36 cellular contexts compared by ENCODE assay signal in the genomic region with DNA sequence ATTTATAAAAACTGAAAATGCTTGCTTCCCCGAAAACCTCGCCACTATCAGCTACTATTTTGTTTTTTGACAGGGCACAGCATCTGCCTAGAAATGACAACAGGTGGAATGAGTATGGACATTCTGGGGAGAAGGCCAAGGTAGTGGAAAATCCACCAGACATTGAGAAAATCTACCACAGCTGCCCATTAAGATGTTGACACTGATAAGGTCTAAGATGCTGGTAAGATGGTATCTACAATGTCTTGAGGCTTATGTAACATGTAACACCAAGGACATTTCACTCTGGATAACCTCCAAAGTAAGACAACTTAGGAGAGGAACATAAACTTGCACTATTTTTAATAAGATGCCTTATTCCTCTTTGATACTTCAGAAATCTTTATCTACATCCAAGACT.
"Had no signal": no experiment of that assay in that cellular context is flagged by ENCODE, and none has a peak within 500 bp of the region (broad histone marks: within the 10 kb centered on the region; RNA-seq: fewer than 3 reads in every experiment).

No MANE protein-coding gene starts in this region.

- H3K4me3 ChIP-seq: cardiac muscle cell had no signal

- ATAC-seq: activated CD8-positive, alpha-beta T cell treated with anti-CD3 and anti-CD28 coated beads for 36 hours; activated naive CD8-positive, alpha-beta T cell treated with anti-CD3 and anti-CD28 coated beads, Interleukin-2, amount 50 U/mL, for 24 hours; activated T-cell treated with anti-CD3 and anti-CD28 coated beads, Interleukin-2, amount 50 U/mL, for 4 hours; activated T-cell treated with anti-CD3 and anti-CD28 coated beads, Interleukin-2, amount 50 U/mL, for 72 hours; activated T-helper 17 cell treated with anti-CD3 and anti-CD28 coated beads, Interleukin-2, amount 50 U/mL, for 72 hours had no signal

- H3K36me3 Mint-ChIP-seq: brain had no signal

- H3K27me3 ChIP-seq: cardiac muscle cell had no signal

- H3K4me1 Mint-ChIP-seq: activated B cell treated with CpG ODN at 0.5 μM for 24 hours; activated CD4-positive, alpha-beta T cell treated with anti-CD3 and anti-CD28 coated beads, Interleukin-2, amount 10 ng/mL, durations not matched to agents 24 days and 14 days; activated naive CD4-positive, alpha-beta T cell treated with anti-CD3 and anti-CD28 coated beads, Interleukin-2, amount 10 ng/mL, durations not matched to agents 7 days and 5 days; activated naive CD4-positive, alpha-beta T cell treated with anti-CD3 and anti-CD28 coated beads, Interleukin-2, amount 50 U/mL, for 24 hours; activated naive CD8-positive, alpha-beta T cell treated with anti-CD3 and anti-CD28 coated beads, Interleukin-2, amount 10 ng/mL, durations not matched to agents 7 days and 5 days; activated naive CD8-positive, alpha-beta T cell treated with anti-CD3 and anti-CD28 coated beads, Interleukin-2, amount 50 U/mL, for 24 hours; activated T-helper 17 cell treated with anti-CD3 and anti-CD28 coated beads, Interleukin-2, amount 50 U/mL, for 72 hours had no signal

- H3K9me3 Mint-ChIP-seq: activated B cell treated with CpG ODN at 0.5 μM for 24 hours; activated CD4-positive, alpha-beta memory T cell treated with anti-CD3 and anti-CD28 coated beads for 36 hours; activated CD4-positive, alpha-beta T cell treated with anti-CD3 and anti-CD28 coated beads, Interleukin-2, amount 10 ng/mL, durations not matched to agents 24 days and 14 days; activated CD8-positive, alpha-beta T cell treated with anti-CD3 and anti-CD28 coated beads for 36 hours; activated naive CD4-positive, alpha-beta T cell treated with anti-CD3 and anti-CD28 coated beads, Interleukin-2, amount 10 ng/mL, durations not matched to agents 7 days and 5 days; activated naive CD4-positive, alpha-beta T cell treated with anti-CD3 and anti-CD28 coated beads, Interleukin-2, amount 50 U/mL, for 24 hours; activated naive CD8-positive, alpha-beta T cell treated with anti-CD3 and anti-CD28 coated beads, Interleukin-2, amount 10 ng/mL, durations not matched to agents 7 days and 5 days; activated naive CD8-positive, alpha-beta T cell treated with anti-CD3 and anti-CD28 coated beads, Interleukin-2, amount 50 U/mL, for 24 hours; activated T-cell treated with anti-CD3 and anti-CD28 coated beads, Interleukin-2, amount 50 U/mL, for 4 hours; activated T-helper 1 cell treated with anti-CD3 and anti-CD28 coated beads, Interleukin-12 subunit alpha, Interleukin-12 subunit beta, Interleukin-2, Interleukin-4 antibody, amounts not matched to agents 30 ng/mL and 10 ng/mL and 1 ng/mL, durations not matched to agents 14 hours and 24 hours and 36 hours; activated T-helper 17 cell treated with anti-CD3 and anti-CD28 coated beads, Interleukin-2, amount 50 U/mL, for 72 hours; brain; T-helper 1 cell treated with Interleukin-12 subunit alpha and Interleukin-12 subunit beta and Interleukin-4 antibody, amounts not matched to agents 30 μg/mL and 1 μg/mL, for 36 hours; T-helper 2 cell treated with Interferon-gamma antibody and Interleukin-4, amounts not matched to agents 5 μg/mL and 100 μg/mL, for 36 hours had no signal

- FAIRE-seq: bronchial epithelial cell, TTC549 had no signal

- H3K27ac Mint-ChIP-seq: activated B cell treated with CpG ODN at 0.5 μM for 24 hours; activated CD4-positive, alpha-beta memory T cell treated with anti-CD3 and anti-CD28 coated beads for 36 hours; activated CD4-positive, alpha-beta T cell treated with anti-CD3 and anti-CD28 coated beads, Interleukin-2, amount 10 ng/mL, durations not matched to agents 24 days and 14 days; activated CD8-positive, alpha-beta T cell treated with anti-CD3 and anti-CD28 coated beads for 36 hours; activated naive CD4-positive, alpha-beta T cell treated with anti-CD3 and anti-CD28 coated beads, Interleukin-2, amount 10 ng/mL, durations not matched to agents 7 days and 5 days; activated naive CD4-positive, alpha-beta T cell treated with anti-CD3 and anti-CD28 coated beads, Interleukin-2, amount 50 U/mL, for 24 hours; activated naive CD8-positive, alpha-beta T cell; activated naive CD8-positive, alpha-beta T cell treated with anti-CD3 and anti-CD28 coated beads, Interleukin-2, amount 10 ng/mL, durations not matched to agents 7 days and 5 days; activated naive CD8-positive, alpha-beta T cell treated with anti-CD3 and anti-CD28 coated beads, Interleukin-2, amount 50 U/mL, for 24 hours; activated T-cell treated with anti-CD3 and anti-CD28 coated beads, Interleukin-2, amount 50 U/mL, for 72 hours; activated T-helper 1 cell treated with anti-CD3 and anti-CD28 coated beads, Interleukin-12 subunit alpha, Interleukin-12 subunit beta, Interleukin-2, Interleukin-4 antibody, amounts not matched to agents 30 ng/mL and 10 ng/mL and 1 ng/mL, durations not matched to agents 14 hours and 24 hours and 36 hours; activated T-helper 17 cell treated with anti-CD3 and anti-CD28 coated beads, Interleukin-2, amount 50 U/mL, for 72 hours; brain; T-helper 1 cell treated with Interleukin-12 subunit alpha and Interleukin-12 subunit beta and Interleukin-4 antibody, amounts not matched to agents 30 μg/mL and 1 μg/mL, for 36 hours; T-helper 2 cell treated with Interferon-gamma antibody and Interleukin-4, amounts not matched to agents 5 μg/mL and 100 μg/mL, for 36 hours had no signal

- DNase-seq: activated B cell treated with CpG ODN at 0.5 μM for 24 hours; activated CD4-positive, alpha-beta memory T cell treated with anti-CD3 and anti-CD28 coated beads for 36 hours; activated CD4-positive, alpha-beta T cell treated with anti-CD3 and anti-CD28 coated beads for 4 hours; activated CD4-positive, alpha-beta T cell treated with anti-CD3 and anti-CD28 coated beads, Interleukin-2, amount 10 ng/mL, durations not matched to agents 24 days and 14 days; activated CD4-positive, alpha-beta T cell treated with anti-CD3 and anti-CD28 coated beads, Interleukin-2, amount 50 U/mL, for 1 hour; activated CD4-positive, alpha-beta T cell treated with anti-CD3 and anti-CD28 coated beads, Interleukin-2, amount 50 U/mL, for 4 hours; activated CD4-positive, CD25-positive, alpha-beta regulatory T cell treated with anti-CD3 and anti-CD28 coated beads, Interleukin-2, amount 50 U/mL, for 72 hours; activated CD8-positive, alpha-beta memory T cell treated with anti-CD3 and anti-CD28 coated beads, Interleukin-2, amount 50 U/mL, for 4 hours; activated CD8-positive, alpha-beta T cell treated with anti-CD3 and anti-CD28 coated beads for 36 hours; activated effector memory CD4-positive, alpha-beta T cell treated with anti-CD3 and anti-CD28 coated beads, Interleukin-2, amount 50 U/mL, for 16 hours; activated gamma-delta T cell treated with Interleukin-2 at 50 U/mL for 16 hours; activated naive CD4-positive, alpha-beta T cell treated with anti-CD3 and anti-CD28 coated beads, Interleukin-2, amount 10 ng/mL, durations not matched to agents 7 days and 5 days; activated naive CD4-positive, alpha-beta T cell treated with Interleukin-2 at 50 U/mL for 16 hours; activated naive CD8-positive, alpha-beta T cell treated with anti-CD3 and anti-CD28 coated beads, Interleukin-2, amount 10 ng/mL, durations not matched to agents 7 days and 5 days; activated naive CD8-positive, alpha-beta T cell treated with anti-CD3 and anti-CD28 coated beads, Interleukin-2, amount 50 U/mL, for 24 hours; activated T-cell treated with anti-CD3 and anti-CD28 coated beads for 4 hours; activated T-cell treated with anti-CD3 and anti-CD28 coated beads, Interleukin-2, amount 50 U/mL, for 1 hour; activated T-cell treated with anti-CD3 and anti-CD28 coated beads, Interleukin-2, amount 50 U/mL, for 4 hours; activated T-cell treated with anti-CD3 and anti-CD28 coated beads, Interleukin-2, amount 50 U/mL, for 72 hours; amniotic stem cell; aorta; central memory CD4-positive, alpha-beta T cell; T-helper 1 cell; T-helper 2 cell; T-helper 9 cell had no signal

- H3K4me3 Mint-ChIP-seq: activated B cell treated with CpG ODN at 0.5 μM for 24 hours; activated CD4-positive, alpha-beta memory T cell treated with anti-CD3 and anti-CD28 coated beads for 36 hours; activated CD4-positive, alpha-beta T cell treated with anti-CD3 and anti-CD28 coated beads, Interleukin-2, amount 10 ng/mL, durations not matched to agents 24 days and 14 days; activated CD8-positive, alpha-beta T cell treated with anti-CD3 and anti-CD28 coated beads for 36 hours; activated naive CD4-positive, alpha-beta T cell treated with anti-CD3 and anti-CD28 coated beads, Interleukin-2, amount 10 ng/mL, durations not matched to agents 7 days and 5 days; activated naive CD4-positive, alpha-beta T cell treated with anti-CD3 and anti-CD28 coated beads, Interleukin-2, amount 50 U/mL, for 24 hours; activated naive CD8-positive, alpha-beta T cell; activated naive CD8-positive, alpha-beta T cell treated with anti-CD3 and anti-CD28 coated beads, Interleukin-2, amount 10 ng/mL, durations not matched to agents 7 days and 5 days; activated naive CD8-positive, alpha-beta T cell treated with anti-CD3 and anti-CD28 coated beads, Interleukin-2, amount 50 U/mL, for 24 hours; activated T-cell treated with anti-CD3 and anti-CD28 coated beads, Interleukin-2, amount 50 U/mL, for 4 hours; activated T-cell treated with anti-CD3 and anti-CD28 coated beads, Interleukin-2, amount 50 U/mL, for 72 hours; activated T-helper 1 cell treated with anti-CD3 and anti-CD28 coated beads, Interleukin-12 subunit alpha, Interleukin-12 subunit beta, Interleukin-2, Interleukin-4 antibody, amounts not matched to agents 30 ng/mL and 10 ng/mL and 1 ng/mL, durations not matched to agents 14 hours and 24 hours and 36 hours; activated T-helper 17 cell treated with anti-CD3 and anti-CD28 coated beads, Interleukin-2, amount 50 U/mL, for 72 hours; brain; T-helper 1 cell treated with Interleukin-12 subunit alpha and Interleukin-12 subunit beta and Interleukin-4 antibody, amounts not matched to agents 30 μg/mL and 1 μg/mL, for 36 hours; T-helper 2 cell treated with Interferon-gamma antibody and Interleukin-4, amounts not matched to agents 5 μg/mL and 100 μg/mL, for 36 hours had no signal

- H3K36me3 ChIP-seq: cardiac muscle cell had no signal

- H3K27ac ChIP-seq: cardiac muscle cell, VCaP had no signal

- H3K27me3 Mint-ChIP-seq: activated B cell treated with CpG ODN at 0.5 μM for 24 hours; activated CD4-positive, alpha-beta memory T cell treated with anti-CD3 and anti-CD28 coated beads for 36 hours; activated CD4-positive, alpha-beta T cell treated with anti-CD3 and anti-CD28 coated beads, Interleukin-2, amount 10 ng/mL, durations not matched to agents 24 days and 14 days; activated CD8-positive, alpha-beta T cell treated with anti-CD3 and anti-CD28 coated beads for 36 hours; activated naive CD4-positive, alpha-beta T cell treated with anti-CD3 and anti-CD28 coated beads, Interleukin-2, amount 10 ng/mL, durations not matched to agents 7 days and 5 days; activated naive CD4-positive, alpha-beta T cell treated with anti-CD3 and anti-CD28 coated beads, Interleukin-2, amount 50 U/mL, for 24 hours; activated naive CD8-positive, alpha-beta T cell; activated naive CD8-positive, alpha-beta T cell treated with anti-CD3 and anti-CD28 coated beads, Interleukin-2, amount 50 U/mL, for 24 hours; activated T-helper 17 cell treated with anti-CD3 and anti-CD28 coated beads, Interleukin-2, amount 50 U/mL, for 72 hours had no signal
